Comparison of ENCODE assay signal across 9 cellular contexts in genomic region chr13:95226932-95227718, GRCh38.
A peak's percentile ranks its signal among the peaks of the same experiment; 100 is the strongest.
DNase-seq lines count a peak whose midpoint lies in the region; ATAC-seq and TF ChIP-seq lines count a peak whose summit lies in the region.
"Had no signal": no experiment of that assay in that cellular context is flagged by ENCODE, and none has a peak within 500 bp of the region (broad histone marks: within the 10 kb centered on the region; RNA-seq: fewer than 3 reads in every experiment).

No MANE protein-coding gene starts in this region.

- TF ChIP-seq CTCF in heart right ventricle (IDR thresholded peaks at IDR 0.05) (no peak), gastrocnemius medialis (IDR thresholded peaks at IDR 0.05 in 4 of 5, conservative IDR thresholded peaks at IDR 0.05 in 1 of 5) (no peak)

- H3K4me3 ChIP-seq in GM08714 (ENCODE audit: low read length) (peak overlapping the region; percentile 51; the same call in 1 of the 2 replicates), heart right ventricle (peak overlapping the region in 1 of 10 donors; percentile 26), gastrocnemius medialis (no peak overlapping the region)

- H3K27me3 ChIP-seq in heart right ventricle (no peaks in the 10 kb centered on the region), gastrocnemius medialis (no peaks in the 10 kb centered on the region)

- intact Hi-C loops in heart right ventricle (cut with DNase I), result no loop called here
- intact Hi-C loops in gastrocnemius medialis (cut with DNase I; ENCODE audit: low total_unique reads), result no loop called here

- H3K27ac ChIP-seq in heart right ventricle, result peak overlapping the region in 5 of 10 donors; percentile 7 to 77 (median 31)
- H3K27ac ChIP-seq in gastrocnemius medialis, result no peak overlapping the region

- peaks cover 0 to 20% (median 0%) of the 10 kb centered on the region in 9 donors for H3K4me1 ChIP-seq in heart right ventricle
- no peaks in the 10 kb centered on the region for H3K4me1 ChIP-seq in gastrocnemius medialis

- no peak for TF ChIP-seq POLR2A in gastrocnemius medialis (IDR thresholded peaks at IDR 0.05)

- no peak for DNase-seq in heart right ventricle
- no peak for DNase-seq in NCI-H1105 treated with DMSO at 0.1 percent for 48 hours (lab: John Stamatoyannopoulos, UW)
- DNase-seq in DMS153 treated with DMSO at 0.1 percent for 48 hours (lab: John Stamatoyannopoulos, UW; ENCODE audit: unreplicated experiment), result no peak
- no peak for DNase-seq in gastrocnemius medialis
- no peak for DNase-seq in NCI-H526 (lab: John Stamatoyannopoulos, UW)
- DNase-seq: GDM1 had no signal

- in situ Hi-C loops in gastrocnemius medialis (cut with MboI; ENCODE audit: low sequenced_read_pairs in 4 of 4), result no loop called here

- 38% methylated on average over 4 of the region's 4 CpGs for WGBS in heart right ventricle, 2 donors

- H3K36me3 ChIP-seq in heart right ventricle, result no peaks in the 10 kb centered on the region
- no peaks in the 10 kb centered on the region for H3K36me3 ChIP-seq in gastrocnemius medialis

- ATAC-seq in GM21447 (IDR thresholded peaks at IDR 0.05; ENCODE audit: unreplicated experiment), result peak; percentile 88
- ATAC-seq in HG03565 (IDR thresholded peaks at IDR 0.05; ENCODE audit: unreplicated experiment), result peak; percentile 91
- ATAC-seq in heart right ventricle, result peak in 6 of 8 donors; percentile 41 to 84 (median 56)
- no peak for ATAC-seq in gastrocnemius medialis

- no peaks in the 10 kb centered on the region for H3K9me3 ChIP-seq in heart right ventricle
- H3K9me3 ChIP-seq in gastrocnemius medialis, result no peaks in the 10 kb centered on the region

Comparison
In these comparisons a context has a peak if more than half of its experiments do, and no peak if none do; other contexts are left out.
1. ATAC-seq: peak in GM21447 (single experiment), HG03565 (single experiment) and heart right ventricle (6 of 8); none in gastrocnemius medialis (0 of 2).